1 cellular context compared by ENCODE assay signal in genomic region chr2:12044857-12045256, GRCh38.
A peak's percentile ranks its signal among the peaks of the same experiment; 100 is the strongest.
TF ChIP-seq lines count a peak whose summit lies in the region.

No MANE protein-coding gene starts in this region.

TF ChIP-seq in GM12878, 131 proteins besides CTCF, POLR2A, EP300 and RAD21 (continued from another document):
- TF ChIP-seq ZBTB40 (IDR thresholded peaks at IDR 0.05; ENCODE audit: borderline replicate concordance) (no peak), SMAD5 (IDR thresholded peaks at IDR 0.05; ENCODE audit: low read depth) (no peak), RUNX3 (IDR thresholded peaks at IDR 0.05; ENCODE audit: low read length) (peak; percentile 61; the same call in 1 of the 2 replicates), CBX5 (IDR thresholded peaks at IDR 0.05; ENCODE audit: low read depth) (no peak), BCL11A (IDR thresholded peaks at IDR 0.05; ENCODE audit: low read depth, low read length) (0 out of 2 replicates have a peak, but pooled peaks have one; percentile 9), ZSCAN29 (IDR thresholded peaks at IDR 0.05) (no peak), JUNB (IDR thresholded peaks at IDR 0.05) (no peak), BMI1 (IDR thresholded peaks at IDR 0.05; ENCODE audit: borderline replicate concordance) (no peak), WRNIP1 (IDR thresholded peaks at IDR 0.05; ENCODE audit: borderline replicate concordance, low read depth, low read length) (no peak), MAX (IDR thresholded peaks at IDR 0.05; ENCODE audit: low read depth, low read length) (no peak), NR2F1 (conservative IDR thresholded peaks at IDR 0.05) (no peak), TBL1XR1 (IDR thresholded peaks at IDR 0.05; ENCODE audit: low read depth, low read length) (no peak), MLLT1 (IDR thresholded peaks at IDR 0.05) (no peak), REST (IDR thresholded peaks at IDR 0.05; ENCODE audit: low read depth, low read length) (no peak), ZNF384 (IDR thresholded peaks at IDR 0.05; ENCODE audit: borderline replicate concordance, low read depth, low read length) (no peak), HDAC6 (IDR thresholded peaks at IDR 0.05; ENCODE audit: unreplicated experiment) (no peak), STAT1 (conservative IDR thresholded peaks at IDR 0.05) (no peak), ATF2 (IDR thresholded peaks at IDR 0.05; ENCODE audit: low read length) (no peak), IKZF1 (conservative IDR thresholded peaks at IDR 0.05) (peak; percentile 22), CREM (IDR thresholded peaks at IDR 0.05; ENCODE audit: low read depth) (no peak), RB1 (IDR thresholded peaks at IDR 0.05; ENCODE audit: borderline replicate concordance) (0 out of 2 replicates have a peak, but pooled peaks have one; percentile 22), ZBED1 (IDR thresholded peaks at IDR 0.05; ENCODE audit: borderline replicate concordance) (no peak), BCLAF1 (IDR thresholded peaks at IDR 0.05) (no peak), PBX3 (IDR thresholded peaks at IDR 0.05; ENCODE audit: insufficient replicate concordance, low read depth, low read length) (no peak), NBN (IDR thresholded peaks at IDR 0.05) (no peak), MEF2A (IDR thresholded peaks at IDR 0.05; ENCODE audit: insufficient read depth, low read depth, low read length) (0 out of 2 replicates have a peak, but pooled peaks have one; percentile 12), CREB1 (IDR thresholded peaks at IDR 0.05; ENCODE audit: low read depth) (no peak), EZH2 (IDR thresholded peaks at IDR 0.05; ENCODE audit: borderline replicate concordance, control insufficient read depth, low read depth, low read length) (no peak), ETV6 (conservative IDR thresholded peaks at IDR 0.05 in 1 of 2, IDR thresholded peaks at IDR 0.05 in 1 of 2; ENCODE audit: borderline replicate concordance in 1 of 2, low read depth in 1 of 2) (0 out of 4 replicates have a peak, but pooled peaks of 1 of the 2 experiments have one; percentile 23), BACH1 (IDR thresholded peaks at IDR 0.05; ENCODE audit: borderline replicate concordance) (no peak), USF2 (IDR thresholded peaks at IDR 0.05; ENCODE audit: borderline replicate concordance, low read depth, low read length) (no peak), IRF5 (IDR thresholded peaks at IDR 0.05; ENCODE audit: borderline replicate concordance) (no peak), RELB (IDR thresholded peaks at IDR 0.05; ENCODE audit: low read depth) (no peak)
TF ChIP-seq in GM12878: peak in this region for 10.
